In the genomic region with DNA sequence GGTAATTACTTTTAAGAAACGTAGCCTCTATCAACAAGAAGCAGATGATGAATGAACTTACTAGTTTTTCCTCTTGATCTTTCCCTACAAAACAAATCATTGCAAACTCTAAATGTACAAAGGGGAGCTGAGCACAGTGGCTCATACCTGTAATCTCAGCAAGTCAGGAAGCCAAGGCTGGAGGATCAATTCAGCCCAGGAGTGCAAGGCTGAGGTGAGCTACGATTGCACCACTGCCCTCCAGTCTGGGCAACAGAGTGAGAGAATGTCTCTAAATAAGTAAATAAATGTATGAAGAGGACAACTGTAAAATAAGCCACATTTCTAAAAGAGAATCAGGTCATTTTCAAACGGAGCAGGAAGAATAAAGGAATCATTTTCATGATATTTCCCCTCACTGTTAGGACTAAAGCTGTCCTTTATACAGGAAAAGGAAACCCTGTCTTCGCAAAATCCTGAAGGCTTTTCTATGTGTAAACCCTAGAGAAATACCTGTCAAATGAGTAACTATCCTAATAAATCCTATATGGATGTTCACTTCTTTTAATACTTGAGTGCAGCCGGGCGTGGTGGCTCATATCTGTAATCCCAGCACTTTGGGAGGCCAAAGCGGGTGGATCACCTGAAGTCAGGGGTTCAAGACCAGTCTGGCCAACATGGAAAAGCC, we compare ENCODE assay signal across 24 cellular contexts. TPM values are rescaled to one million over a fixed set of nuclear protein-coding genes. Genes with fewer than 3 reads are reported as not detected.
DNase-seq lines count a peak whose midpoint lies in the region; ATAC-seq and TF ChIP-seq lines count a peak whose summit lies in the region.
"Had no signal": no experiment of that assay in that cellular context is flagged by ENCODE, and none has a peak within 500 bp of the region (broad histone marks: within the 10 kb centered on the region; RNA-seq: fewer than 3 reads in every experiment).

No MANE protein-coding gene starts in this region.

- H3K9me3 Mint-ChIP-seq in IgD-negative memory B cell: peaks cover 0 to 1% (median 0%) of the 10 kb centered on the region in 3 donors
- H3K9me3 Mint-ChIP-seq in WTC11: peaks cover 3% of the 10 kb centered on the region; the same call in 1 of the 2 replicates
- H3K9me3 Mint-ChIP-seq in osteocyte (ENCODE audit: unreplicated experiment): no peaks in the 10 kb centered on the region
- no peaks in the 10 kb centered on the region for H3K9me3 Mint-ChIP-seq in Caco-2 (ENCODE audit: unreplicated experiment)
- H3K9me3 Mint-ChIP-seq: activated naive CD4-positive, alpha-beta T cell treated with anti-CD3 and anti-CD28 coated beads, Interleukin-2, amount 50 U/mL, for 24 hours; CD14-positive monocyte; HFFc6; nephron had no signal

- TF ChIP-seq CTCF in WTC11 (IDR thresholded peaks at IDR 0.05): no peak
- no peak for TF ChIP-seq CTCF in osteocyte (IDR thresholded peaks at IDR 0.05)
- no peak for TF ChIP-seq CTCF in Caco-2 (IDR thresholded peaks at IDR 0.05; ENCODE audit: insufficient read depth in 1 of 2, low read depth in 1 of 2, low read length in 1 of 2, severe bottlenecking in 1 of 2, unreplicated experiment in 1 of 2)

- H3K27me3 Mint-ChIP-seq in IgD-negative memory B cell (peaks cover 2% of the 10 kb centered on the region), WTC11 (ENCODE audit: low read depth) (no peaks in the 10 kb centered on the region), osteocyte (ENCODE audit: unreplicated experiment) (no peaks in the 10 kb centered on the region), Caco-2 (ENCODE audit: insufficient read depth, unreplicated experiment) (no peaks in the 10 kb centered on the region)
- H3K27me3 Mint-ChIP-seq: activated naive CD4-positive, alpha-beta T cell treated with anti-CD3 and anti-CD28 coated beads, Interleukin-2, amount 50 U/mL, for 24 hours; stimulated activated naive CD8-positive, alpha-beta T cell treated with anti-CD3 and anti-CD28 coated beads, Interleukin-15, Interleukin-2, amounts not matched to agents 100 ng/mL and 50 ng/mL, for 24 hours had no signal

- DNase-seq in WTC11 (ENCODE audit: low spot score) (no peak), left lobe of liver (ENCODE audit: low spot score) (no peak), osteocyte (ENCODE audit: extremely low spot score, unreplicated experiment) (no peak), globus pallidus (ENCODE audit: low spot score) (no peak), Caco-2 (no peak)
- DNase-seq: activated CD4-positive, alpha-beta T cell treated with anti-CD3 and anti-CD28 coated beads, Interleukin-2, amount 50 U/mL, for 4 hours; activated CD8-positive, alpha-beta memory T cell treated with anti-CD3 and anti-CD28 coated beads, Interleukin-2, amount 50 U/mL, for 4 hours; aorta; central memory CD4-positive, alpha-beta T cell; DMS 273 treated with DMSO at 0.1 percent for 48 hours; HFFc6; KG1; midbrain; NCI-H1436 treated with DMSO at 0.1 percent for 48 hours; NCI-H510A; NK-92 treated with Interleukin-12 subunit alpha and Interleukin-12 subunit beta, amount 100 ng/mL, for 24 hours had no signal

- H3K36me3 Mint-ChIP-seq in IgD-negative memory B cell: no peaks in the 10 kb centered on the region
- peaks cover 3% of the 10 kb centered on the region; the same call in 1 of the 2 replicates for H3K36me3 Mint-ChIP-seq in WTC11
- H3K36me3 Mint-ChIP-seq in osteocyte (ENCODE audit: unreplicated experiment): peaks cover 1% of the 10 kb centered on the region
- no peaks in the 10 kb centered on the region for H3K36me3 Mint-ChIP-seq in Caco-2 (ENCODE audit: insufficient read depth, unreplicated experiment)
- H3K36me3 Mint-ChIP-seq: CD14-positive monocyte had no signal

- H3K4me3 Mint-ChIP-seq in IgD-negative memory B cell: peak overlapping the region in 3 of 4 donors; percentile 17 to 77 (median 59)
- no peak overlapping the region for H3K4me3 Mint-ChIP-seq in WTC11
- no peak overlapping the region for H3K4me3 Mint-ChIP-seq in osteocyte (ENCODE audit: unreplicated experiment)
- H3K4me3 Mint-ChIP-seq in Caco-2 (ENCODE audit: unreplicated experiment): no peak overlapping the region
- H3K4me3 Mint-ChIP-seq: activated naive CD4-positive, alpha-beta T cell treated with anti-CD3 and anti-CD28 coated beads, Interleukin-2, amount 50 U/mL, for 24 hours; CD14-positive monocyte; HFFc6; nephron; stimulated activated naive CD8-positive, alpha-beta T cell treated with anti-CD3 and anti-CD28 coated beads, Interleukin-15, Interleukin-2, amounts not matched to agents 100 ng/mL and 50 ng/mL, for 24 hours had no signal

- H3K4me1 ChIP-seq in Caco-2: 0 out of 2 replicates have a peak, but pooled peaks cover 7% of the 10 kb centered on the region

- no peak overlapping the region for H3K4me3 ChIP-seq in Caco-2 (ENCODE audit: low read depth, low read length)
- H3K4me3 ChIP-seq: thyroid gland had no signal

- H3K36me3 ChIP-seq in Caco-2 (ENCODE audit: control insufficient read depth, insufficient read depth, low read length): no peaks in the 10 kb centered on the region
- H3K36me3 ChIP-seq: thyroid gland had no signal

- no peaks in the 10 kb centered on the region for H3K27me3 ChIP-seq in Caco-2 (replicated peaks; ENCODE audit: control insufficient read depth, insufficient read depth, low read length)
- H3K27me3 ChIP-seq: thyroid gland had no signal

- ATAC-seq in WTC11: no peak; the same call in 1 of the 2 replicates
- peak; percentile 94 for ATAC-seq in left lobe of liver
- ATAC-seq in HG03095 (IDR thresholded peaks at IDR 0.05; ENCODE audit: unreplicated experiment): no peak
- ATAC-seq: sciatic nerve had no signal

- peaks cover 69 to 78% (median 70%) of the 10 kb centered on the region in 3 donors for H3K4me1 Mint-ChIP-seq in IgD-negative memory B cell
- peaks cover 81% of the 10 kb centered on the region for H3K4me1 Mint-ChIP-seq in WTC11
- peaks cover 69% of the 10 kb centered on the region for H3K4me1 Mint-ChIP-seq in osteocyte (ENCODE audit: unreplicated experiment)
- peaks cover 8% of the 10 kb centered on the region for H3K4me1 Mint-ChIP-seq in Caco-2 (ENCODE audit: low read depth, unreplicated experiment)
- H3K4me1 Mint-ChIP-seq: CD14-positive monocyte had no signal

- intact Hi-C loops in Caco-2 (cut with micrococcal nuclease; ENCODE audit: unreplicated experiment): no loop called here

- BruUV-seq in Caco-2 (replicated peaks; lab: Mats Ljungman, UMichigan): no TSS peak

- POLR2A ChIA-PET in WTC11 (lab: Charles Lee) (interaction anchor here (1.0 kb wide), 1 partner anchor 16 kb away, joined by 3 read pairs; no protein-coding TSS in a partner anchor), Caco-2 (lab: Charles Lee) (interaction anchor here (1.0 kb wide), 1 partner anchor 40 kb away, joined by 5 read pairs; no protein-coding TSS in a partner anchor)

- CTCF ChIA-PET in WTC11 (lab: Charles Lee) (interaction anchor here (0.9 to 3.7 kb wide), 5 partner anchors 9 to 101 kb away, joined by 3 to 19 read pairs (median 9); no protein-coding TSS in a partner anchor), Caco-2 (lab: Charles Lee) (no interaction called here)

- H3K27ac Mint-ChIP-seq in IgD-negative memory B cell: peak overlapping the region in 2 of 3 donors; percentile 29 to 84
- H3K27ac Mint-ChIP-seq in WTC11: peak overlapping the region; percentile 93
- H3K27ac Mint-ChIP-seq in osteocyte (ENCODE audit: unreplicated experiment): peak overlapping the region; percentile 79
- no peak overlapping the region for H3K27ac Mint-ChIP-seq in Caco-2 (ENCODE audit: unreplicated experiment)
- H3K27ac Mint-ChIP-seq: activated naive CD4-positive, alpha-beta T cell treated with anti-CD3 and anti-CD28 coated beads, Interleukin-2, amount 50 U/mL, for 24 hours; CD14-positive monocyte; HFFc6; nephron; stimulated activated naive CD8-positive, alpha-beta T cell treated with anti-CD3 and anti-CD28 coated beads, Interleukin-15, Interleukin-2, amounts not matched to agents 100 ng/mL and 50 ng/mL, for 24 hours had no signal

- H3K9me3 ChIP-seq in Caco-2: no peaks in the 10 kb centered on the region
- H3K9me3 ChIP-seq: thyroid gland had no signal

TF ChIP-seq in WTC11, 78 proteins besides CTCF, POLR2A, EP300 and RAD21 (continues in another document):
- TF ChIP-seq HMGA2 (CRISPR knock-in tag; IDR thresholded peaks at IDR 0.05) (no peak), SP1 (CRISPR knock-in tag; conservative IDR thresholded peaks at IDR 0.05) (no peak), NR2C2 (CRISPR knock-in tag; IDR thresholded peaks at IDR 0.05) (no peak), MAX (CRISPR knock-in tag; IDR thresholded peaks at IDR 0.05) (no peak), TCF7 (CRISPR knock-in tag; IDR thresholded peaks at IDR 0.05; ENCODE audit: low read depth) (no peak), SMAD4 (CRISPR knock-in tag; IDR thresholded peaks at IDR 0.05) (no peak), ERG (CRISPR knock-in tag; IDR thresholded peaks at IDR 0.05) (no peak)
- TF ChIP-seq, protein P1, sequence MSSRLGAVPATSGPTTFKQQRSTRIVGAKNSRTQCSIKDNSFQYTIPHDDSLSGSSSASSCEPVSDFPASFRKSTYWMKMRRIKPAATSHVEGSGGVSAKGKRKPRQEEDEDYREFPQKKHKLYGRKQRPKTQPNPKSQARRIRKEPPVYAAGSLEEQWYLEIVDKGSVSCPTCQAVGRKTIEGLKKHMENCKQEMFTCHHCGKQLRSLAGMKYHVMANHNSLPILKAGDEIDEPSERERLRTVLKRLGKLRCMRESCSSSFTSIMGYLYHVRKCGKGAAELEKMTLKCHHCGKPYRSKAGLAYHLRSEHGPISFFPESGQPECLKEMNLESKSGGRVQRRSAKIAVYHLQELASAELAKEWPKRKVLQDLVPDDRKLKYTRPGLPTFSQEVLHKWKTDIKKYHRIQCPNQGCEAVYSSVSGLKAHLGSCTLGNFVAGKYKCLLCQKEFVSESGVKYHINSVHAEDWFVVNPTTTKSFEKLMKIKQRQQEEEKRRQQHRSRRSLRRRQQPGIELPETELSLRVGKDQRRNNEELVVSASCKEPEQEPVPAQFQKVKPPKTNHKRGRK (CRISPR knock-in tag; IDR thresholded peaks at IDR 0.05; ENCODE audit: borderline replicate concordance): no peak

RNA-seq across cellular contexts. Expression of gene RRAS2, which starts 41.2 kb away (rescaled TPM):
- 80.3 TPM for polyA plus RNA-seq in IgD-negative memory B cell
- total RNA-seq in WTC11 (2021) (161 to 164 TPM (median 164 TPM) in 3 replicates), left lobe of liver (24.1 TPM), osteocyte (91.8 and 95.7 TPM in 2 replicates), Caco-2 (2022) (86.2 and 94.7 TPM in 2 replicates)

Comparison
In these comparisons a context has a peak if more than half of its experiments do, and no peak if none do; other contexts are left out.
1. H3K4me3 Mint-ChIP-seq: peak in IgD-negative memory B cell (3 of 4); none in WTC11 (single experiment), osteocyte (single experiment) and Caco-2 (single experiment).